In genomic region chr10:12777840-12778585, GRCh38 we compare ENCODE assay signal across 1 cellular context.
TF ChIP-seq lines count a peak whose summit lies in the region.

No MANE protein-coding gene starts in this region.

TF ChIP-seq in GM12878, 131 proteins besides CTCF, POLR2A, EP300 and RAD21 (continued from another document):
- TF ChIP-seq NKRF (conservative IDR thresholded peaks at IDR 0.05), result no peak
